ENCODE assay signal across 28 cellular contexts in genomic region chr15:26555898-26556297, GRCh38.
"Had no signal": no experiment of that assay in that cellular context is flagged by ENCODE, and none has a peak within 500 bp of the region (broad histone marks: within the 10 kb centered on the region; RNA-seq: fewer than 3 reads in every experiment).

No MANE protein-coding gene starts in this region.

- H3K27me3 ChIP-seq: colonic mucosa, dorsolateral prefrontal cortex, esophagus muscularis mucosa, esophagus squamous epithelium, foreskin keratinocyte, gastrocnemius medialis, gastroesophageal sphincter, heart left ventricle, heart right ventricle had no signal

- FAIRE-seq: colon, endometrium, endothelial cell of umbilical vein, frontal cortex had no signal

- H3K4me3 ChIP-seq: colonic mucosa, coronary artery, dorsolateral prefrontal cortex, esophagus muscularis mucosa, esophagus squamous epithelium, gastrocnemius medialis, gastroesophageal sphincter, heart left ventricle, heart right ventricle had no signal

- H3K27ac ChIP-seq: colonic mucosa, coronary artery, dorsolateral prefrontal cortex, epithelial cell of prostate, esophagus muscularis mucosa, esophagus squamous epithelium, foreskin keratinocyte, gastrocnemius medialis, gastroesophageal sphincter, heart left ventricle, heart right ventricle had no signal

- H3K36me3 ChIP-seq: colonic mucosa, esophagus muscularis mucosa, esophagus squamous epithelium, gastrocnemius medialis, gastroesophageal sphincter, heart left ventricle, heart right ventricle had no signal

- H3K9me3 ChIP-seq: esophagus muscularis mucosa, esophagus squamous epithelium, gastrocnemius medialis, gastroesophageal sphincter had no signal

- ATAC-seq: effector memory CD8-positive, alpha-beta T cell; esophagus mucosa; foreskin keratinocyte; gastrocnemius medialis; gastroesophageal sphincter; heart left ventricle; heart right ventricle had no signal

- H3K4me1 ChIP-seq: colonic mucosa, esophagus muscularis mucosa, esophagus squamous epithelium, foreskin keratinocyte, gastrocnemius medialis, gastroesophageal sphincter, heart right ventricle had no signal

- DNase-seq: colonic mucosa; cortex of kidney; dermis blood vessel endothelial cell; dorsolateral prefrontal cortex; effector CD4-positive, alpha-beta T cell; effector CD8-positive, alpha-beta T cell; effector memory CD4-positive, alpha-beta T cell; effector memory CD8-positive, alpha-beta T cell; endodermal cell; erythroblast; esophagus squamous epithelium; foreskin fibroblast; foreskin keratinocyte; foreskin melanocyte; gastrocnemius medialis; glutamatergic neuron; head of caudate nucleus; heart left ventricle; heart right ventricle had no signal
